Comparison of ENCODE assay signal across 8 cellular contexts in the genomic region with DNA sequence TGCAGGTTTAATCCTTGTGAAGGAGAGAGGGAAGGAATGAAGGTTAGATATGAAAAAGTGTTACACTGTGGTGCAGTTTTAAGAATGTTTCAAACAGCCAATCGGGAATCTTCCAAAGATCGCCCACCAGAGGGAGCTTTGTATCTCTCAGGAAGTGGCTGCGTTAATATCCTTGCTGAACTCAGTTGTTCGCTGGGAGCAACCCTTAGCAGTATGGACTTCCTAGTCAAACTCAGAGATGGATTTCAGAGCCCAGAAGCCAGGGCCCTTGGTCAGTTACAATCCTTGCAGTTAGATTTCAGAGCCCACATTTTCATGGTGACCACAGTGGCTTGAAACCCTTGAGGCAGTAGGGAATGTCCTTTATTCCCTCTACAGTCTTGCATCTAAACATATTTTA.
A peak's percentile ranks its signal among the peaks of the same experiment; 100 is the strongest.
DNase-seq lines count a peak whose midpoint lies in the region; ATAC-seq, FAIRE-seq and TF ChIP-seq lines count a peak whose summit lies in the region.

No MANE protein-coding gene starts in this region.

- no peak overlapping the region for H3K27ac ChIP-seq in keratinocyte (ENCODE audit: control insufficient read depth, insufficient read depth, low read length)

- dilution Hi-C loops in keratinocyte (cut with MboI; ENCODE audit: extremely low pct_ligation_motif_present, low sequenced_read_pairs) = no loop called here

- no peak for ATAC-seq in sciatic nerve

- H3K9ac ChIP-seq in keratinocyte (ENCODE audit: control insufficient read depth, extremely low read depth, insufficient read depth, low read length) = no peak overlapping the region

- peak; percentile 52 to 62 (median 58) for TF ChIP-seq CTCF in keratinocyte (optimal IDR thresholded peaks at IDR 0.05 in 1 of 3, IDR thresholded peaks at IDR 0.05 in 1 of 3, conservative IDR thresholded peaks at IDR 0.05 in 1 of 3; ENCODE audit: extremely low read depth in 1 of 3, insufficient read depth in 2 of 3, low read length in 3 of 3)

- H2AFZ ChIP-seq in keratinocyte (ENCODE audit: control insufficient read depth, low read length) = no peak overlapping the region

- H3K4me2 ChIP-seq in keratinocyte (ENCODE audit: control insufficient read depth, extremely low read depth, insufficient read depth, low read depth, low read length) = no peak overlapping the region

- H3K4me1 ChIP-seq in keratinocyte (ENCODE audit: control insufficient read depth, extremely low read depth, insufficient read depth, low read length) = no peaks in the 10 kb centered on the region

- H3K79me2 ChIP-seq in keratinocyte (ENCODE audit: control insufficient read depth, insufficient read depth, low read length) = no peaks in the 10 kb centered on the region

- intact Hi-C loops in sciatic nerve (cut with DNase I) = no loop called here

- H4K20me1 ChIP-seq in keratinocyte (ENCODE audit: control insufficient read depth, extremely low read depth, insufficient read depth, low read length) = no peaks in the 10 kb centered on the region

- no peaks in the 10 kb centered on the region for H3K9me3 ChIP-seq in keratinocyte (ENCODE audit: control insufficient read depth, low read depth, low read length)

- H3K36me3 ChIP-seq in keratinocyte (ENCODE audit: control insufficient read depth in 2 of 2, extremely low read depth in 1 of 2, insufficient read depth in 2 of 2, low read length in 2 of 2) = no peaks in the 10 kb centered on the region

- peak; percentile 0 to 3 for DNase-seq in activated CD4-positive, alpha-beta T cell treated with anti-CD3 and anti-CD28 coated beads, Interleukin-2, amount 50 U/mL, for 48 hours
- DNase-seq in activated CD4-positive, alpha-beta T cell treated with anti-CD3 and anti-CD28 coated beads for 48 hours = no peak
- DNase-seq in NCI-H1105 treated with DMSO at 0.1 percent for 48 hours (lab: John Stamatoyannopoulos, UW) (peak; percentile 22), amniotic stem cell (lab: John Stamatoyannopoulos, UW) (peak; percentile 24), keratinocyte (ENCODE audit: low read depth, low spot score) (no peak), sciatic nerve (ENCODE audit: low spot score) (no peak), occipital lobe (lab: John Stamatoyannopoulos, UW) (no peak)
- no peak for DNase-seq in activated T-cell treated with anti-CD3 and anti-CD28 coated beads, Interleukin-2, amount 50 U/mL, for 48 hours

- H3K9me1 ChIP-seq in keratinocyte (ENCODE audit: control insufficient read depth, extremely low read depth, insufficient read depth, low read length) = no peaks in the 10 kb centered on the region

- peak; percentile 86 for FAIRE-seq in keratinocyte (lab: Jason Lieb, UNC)

- H3K4me3 ChIP-seq in keratinocyte (ENCODE audit: control insufficient read depth in 2 of 3, extremely low read depth in 1 of 3, insufficient read depth in 2 of 3, low read depth in 1 of 3, low read length in 3 of 3) = no peak overlapping the region

- no peaks in the 10 kb centered on the region for H3K27me3 ChIP-seq in keratinocyte (ENCODE audit: control insufficient read depth, extremely low read depth, insufficient read depth, low read length)

Comparison
In these comparisons a context has a peak if more than half of its experiments do, and no peak if none do; other contexts are left out.
1. DNase-seq: peak in activated CD4-positive, alpha-beta T cell treated with anti-CD3 and anti-CD28 coated beads, Interleukin-2, amount 50 U/mL, for 48 hours (2 of 2), NCI-H1105 treated with DMSO at 0.1 percent for 48 hours (single experiment) and amniotic stem cell (single experiment); none in activated CD4-positive, alpha-beta T cell treated with anti-CD3 and anti-CD28 coated beads for 48 hours (single experiment), keratinocyte (single experiment), sciatic nerve (single experiment), occipital lobe (single experiment) and activated T-cell treated with anti-CD3 and anti-CD28 coated beads, Interleukin-2, amount 50 U/mL, for 48 hours (0 of 2).